Comparison of ENCODE assay signal across 34 cellular contexts in the genomic region with DNA sequence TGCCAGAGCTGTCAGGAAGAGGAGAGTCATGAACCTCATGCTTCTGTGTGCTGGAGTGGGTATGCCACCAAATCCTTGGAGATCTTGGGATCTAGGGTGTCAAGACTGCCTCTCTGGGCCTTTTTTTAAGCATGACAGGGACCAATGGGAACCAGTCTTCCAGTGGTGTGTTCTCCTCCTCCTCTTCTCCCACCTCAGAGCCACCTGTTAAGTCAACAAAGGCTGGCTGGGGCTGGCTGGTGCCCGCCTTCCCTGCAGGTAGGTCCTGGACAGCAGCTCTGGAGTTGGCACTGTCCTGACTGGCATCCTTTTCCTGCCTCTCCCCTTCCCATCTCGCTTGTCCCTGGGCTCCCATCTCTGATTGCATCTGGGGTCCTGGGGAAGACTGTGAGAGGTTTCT. TPM values are rescaled to one million over a fixed set of nuclear protein-coding genes. Genes with fewer than 3 reads are reported as not detected.
"Had no signal": no experiment of that assay in that cellular context is flagged by ENCODE, and none has a peak within 500 bp of the region (broad histone marks: within the 10 kb centered on the region; RNA-seq: fewer than 3 reads in every experiment).

TSS of gene DCD (minus strand) at position 101 of the 400 bp plus-strand sequence. CDS start at position 39, 62 bp downstream.

- DNase-seq: activated B cell treated with CpG ODN at 0.5 μM for 24 hours; activated CD4-positive, alpha-beta memory T cell treated with anti-CD3 and anti-CD28 coated beads for 36 hours; activated CD4-positive, alpha-beta T cell treated with anti-CD3 and anti-CD28 coated beads for 4 hours; activated CD4-positive, alpha-beta T cell treated with anti-CD3 and anti-CD28 coated beads, Interleukin-2, amount 10 ng/mL, durations not matched to agents 24 days and 14 days; activated CD4-positive, alpha-beta T cell treated with anti-CD3 and anti-CD28 coated beads, Interleukin-2, amount 50 U/mL, for 1 hour; activated CD4-positive, alpha-beta T cell treated with anti-CD3 and anti-CD28 coated beads, Interleukin-2, amount 50 U/mL, for 4 hours; activated CD4-positive, CD25-positive, alpha-beta regulatory T cell treated with anti-CD3 and anti-CD28 coated beads, Interleukin-2, amount 50 U/mL, for 72 hours; activated CD8-positive, alpha-beta memory T cell treated with anti-CD3 and anti-CD28 coated beads, Interleukin-2, amount 50 U/mL, for 4 hours; activated CD8-positive, alpha-beta T cell treated with anti-CD3 and anti-CD28 coated beads for 36 hours; activated effector memory CD4-positive, alpha-beta T cell treated with anti-CD3 and anti-CD28 coated beads, Interleukin-2, amount 50 U/mL, for 16 hours; activated gamma-delta T cell treated with Interleukin-2 at 50 U/mL for 16 hours; activated naive CD4-positive, alpha-beta T cell; activated naive CD4-positive, alpha-beta T cell treated with anti-CD3 and anti-CD28 coated beads for 36 hours; activated naive CD8-positive, alpha-beta T cell treated with anti-CD3 and anti-CD28 coated beads, Interleukin-2, amount 10 ng/mL, durations not matched to agents 7 days and 5 days; activated naive CD8-positive, alpha-beta T cell treated with anti-CD3 and anti-CD28 coated beads, Interleukin-2, amount 50 U/mL, for 24 hours; activated T-cell treated with anti-CD3 and anti-CD28 coated beads for 4 hours; activated T-cell treated with anti-CD3 and anti-CD28 coated beads, Interleukin-2, amount 50 U/mL, for 1 hour; activated T-cell treated with anti-CD3 and anti-CD28 coated beads, Interleukin-2, amount 50 U/mL, for 4 hours; activated T-cell treated with anti-CD3 and anti-CD28 coated beads, Interleukin-2, amount 50 U/mL, for 72 hours; amygdala; anterior cingulate cortex; caudate nucleus; SW 1271; T-helper 1 cell; T-helper 2 cell; T-helper 9 cell had no signal

- H3K9me3 ChIP-seq: ascending aorta had no signal

- H3K4me3 ChIP-seq: ascending aorta, cardiac muscle cell had no signal

- H3K27me3 ChIP-seq: ascending aorta, cardiac muscle cell had no signal

- H3K36me3 ChIP-seq: ascending aorta, cardiac muscle cell had no signal

- H3K4me1 ChIP-seq: ascending aorta had no signal

- H3K27ac ChIP-seq: ascending aorta, cardiac muscle cell, VCaP had no signal

RNA-seq across cellular contexts. Expression of gene DCD, which starts in this region (rescaled TPM):
- total RNA-seq: activated B cell treated with CpG ODN at 0.5 μM for 24 hours; activated CD4-positive, alpha-beta memory T cell treated with anti-CD3 and anti-CD28 coated beads for 36 hours; activated CD4-positive, alpha-beta T cell treated with anti-CD3 and anti-CD28 coated beads, Interleukin-2, amount 10 ng/mL, durations not matched to agents 24 days and 14 days; activated CD8-positive, alpha-beta memory T cell treated with anti-CD3 and anti-CD28 coated beads for 36 hours; activated CD8-positive, alpha-beta T cell treated with anti-CD3 and anti-CD28 coated beads for 36 hours; activated naive CD4-positive, alpha-beta T cell treated with anti-CD3 and anti-CD28 coated beads for 36 hours; activated naive CD8-positive, alpha-beta T cell treated with anti-CD3 and anti-CD28 coated beads, Interleukin-2, amount 10 ng/mL, durations not matched to agents 7 days and 5 days; activated T-cell treated with anti-CD3 and anti-CD28 coated beads, Interleukin-2, amount 50 U/mL, for 4 hours; activated T-cell treated with anti-CD3 and anti-CD28 coated beads, Interleukin-2, amount 50 U/mL, for 72 hours; activated T-helper 1 cell treated with anti-CD3 and anti-CD28 coated beads, Interleukin-12 subunit alpha, Interleukin-12 subunit beta, Interleukin-2, Interleukin-4 antibody, amounts not matched to agents 30 ng/mL and 10 ng/mL and 1 ng/mL, durations not matched to agents 14 hours and 24 hours and 36 hours; activated T-helper 17 cell treated with anti-CD3 and anti-CD28 coated beads, Interleukin-2, amount 50 U/mL, for 72 hours; ascending aorta; bronchial epithelial cell; cardiac muscle cell had no signal
- polyA plus RNA-seq: adipose tissue had no signal
